Comparison of ENCODE assay signal across 8 cellular contexts in genomic region chr12:92649511-92650227, GRCh38. TPM values are rescaled to one million over a fixed set of nuclear protein-coding genes. Genes with fewer than 3 reads are reported as not detected.
DNase-seq lines count a peak whose midpoint lies in the region; ATAC-seq, FAIRE-seq and TF ChIP-seq lines count a peak whose summit lies in the region.

No MANE protein-coding gene starts in this region.

- TF ChIP-seq CTCF in DOHH2 (IDR thresholded peaks at IDR 0.05; ENCODE audit: low read depth, low read length, poor library complexity, severe bottlenecking) (peak; percentile 77), LNCAP (IDR thresholded peaks at IDR 0.05) (peak; percentile 70), pancreas (IDR thresholded peaks at IDR 0.05) (peak; percentile 44 to 56 (median 50)), upper lobe of right lung (IDR thresholded peaks at IDR 0.05) (peak; percentile 70)

- intact Hi-C loops in pancreas (cut with DNase I) (no loop called here), upper lobe of right lung (cut with DNase I) (loop anchor here (10.0 kb wide), 1 partner anchor 1275 kb away; no protein-coding TSS in a partner anchor)

- H3K79me2 ChIP-seq in DOHH2 (ENCODE audit: control insufficient read depth, low read length), result no peaks in the 10 kb centered on the region

- DNase-seq in RPMI8226 (peak; percentile 64), foreskin melanocyte (peak; percentile 72), pancreas (peak in 3 of 6 donors; percentile 31 to 70 (median 52)), upper lobe of right lung (no peak)
- DNase-seq in activated T-helper 9 cell treated with anti-CD3 and anti-CD28 coated beads, Interleukin-2, amount 50 U/mL, for 16 hours (ENCODE audit: low read depth), result peak; percentile 24

- ATAC-seq in GM21786 (IDR thresholded peaks at IDR 0.05; ENCODE audit: unreplicated experiment) (peak; percentile 86), pancreas (peak; percentile 93 to 99 (median 97)), upper lobe of right lung (peak; percentile 98)

- no peak overlapping the region for H3K27ac ChIP-seq in DOHH2 (ENCODE audit: low read depth, low read length)
- no peak overlapping the region for H3K27ac ChIP-seq in pancreas
- H3K27ac ChIP-seq in upper lobe of right lung, result no peak overlapping the region

- no peaks in the 10 kb centered on the region for H3K27me3 ChIP-seq in DOHH2 (ENCODE audit: control insufficient read depth, low read length)
- H3K27me3 ChIP-seq in pancreas, result no peaks in the 10 kb centered on the region
- H3K27me3 ChIP-seq in upper lobe of right lung, result no peaks in the 10 kb centered on the region

- no peaks in the 10 kb centered on the region for H3K9me2 ChIP-seq in DOHH2 (replicated peaks; ENCODE audit: control insufficient read depth, low read length)

- H3K4me2 ChIP-seq in DOHH2 (ENCODE audit: low read length), result no peak overlapping the region

- no peaks in the 10 kb centered on the region for H3K36me3 ChIP-seq in DOHH2 (ENCODE audit: control insufficient read depth, low read length)
- H3K36me3 ChIP-seq in pancreas, result no peaks in the 10 kb centered on the region
- no peaks in the 10 kb centered on the region for H3K36me3 ChIP-seq in upper lobe of right lung

- H4K20me1 ChIP-seq in DOHH2 (ENCODE audit: control insufficient read depth, insufficient read depth, low read depth, low read length), result no peaks in the 10 kb centered on the region

- H3K9me3 ChIP-seq in DOHH2 (ENCODE audit: control insufficient read depth, insufficient read depth, low read length) (no peaks in the 10 kb centered on the region), pancreas (no peaks in the 10 kb centered on the region), upper lobe of right lung (no peaks in the 10 kb centered on the region)

- H3K4me3 ChIP-seq in DOHH2 (ENCODE audit: low read length) (no peak overlapping the region), pancreas (no peak overlapping the region), upper lobe of right lung (peak overlapping the region; percentile 2)

- H3F3A ChIP-seq in DOHH2 (ENCODE audit: control insufficient read depth, insufficient read depth), result no peaks in the 10 kb centered on the region

- FAIRE-seq in pancreas (lab: Jason Lieb, UNC), result peak; percentile 5

- 23 to 25% methylated on average over 11 of the region's 11 CpGs for WGBS in pancreas, 2 donors

- H3K4me1 ChIP-seq in DOHH2 (ENCODE audit: control insufficient read depth, low read length), result no peaks in the 10 kb centered on the region
- H3K4me1 ChIP-seq in pancreas, result no peaks in the 10 kb centered on the region
- H3K4me1 ChIP-seq in upper lobe of right lung, result no peaks in the 10 kb centered on the region

RNA-seq across cellular contexts. Expression of gene PLEKHG7, which starts 53.1 kb away (rescaled TPM):
- total RNA-seq in pancreas (under 1 TPM; 0.13 to 0.92 (median 0.60) TPM), upper lobe of right lung (not detected)
- polyA plus RNA-seq in pancreas, result under 1 TPM; 0.42 to 0.73 TPM
